ENCODE assay signal across 24 cellular contexts in the genomic region with DNA sequence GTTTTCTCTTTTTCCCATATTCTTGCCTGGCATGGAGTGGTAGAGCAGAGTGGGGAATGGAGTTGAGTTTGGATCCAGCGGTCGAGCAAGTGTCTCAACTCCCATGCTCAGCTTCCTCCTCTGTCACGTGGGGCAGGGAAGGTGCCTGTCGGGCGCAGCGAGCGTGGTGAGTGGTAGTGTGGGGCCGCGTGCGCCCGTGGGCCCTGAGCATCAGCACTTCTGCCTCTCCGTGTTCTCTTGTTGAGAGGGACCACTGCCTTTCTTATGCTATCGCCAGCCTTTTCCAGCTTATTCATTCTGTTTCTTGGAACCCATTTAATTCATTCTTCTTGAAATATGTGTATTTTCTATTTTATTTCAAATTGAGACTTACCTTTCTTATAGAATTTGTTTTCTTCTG.
DNase-seq lines count a peak whose midpoint lies in the region; ATAC-seq, FAIRE-seq and TF ChIP-seq lines count a peak whose summit lies in the region.
"Had no signal": no experiment of that assay in that cellular context is flagged by ENCODE, and none has a peak within 500 bp of the region (broad histone marks: within the 10 kb centered on the region; RNA-seq: fewer than 3 reads in every experiment).

No MANE protein-coding gene starts in this region.

- H2AFZ ChIP-seq in astrocyte (ENCODE audit: low read depth, low read length) (no peak overlapping the region), neural progenitor cell (replicated peaks) (no peak overlapping the region)
- H2AFZ ChIP-seq: GM23248 had no signal

- H3K36me3 Mint-ChIP-seq in activated T-cell treated with anti-CD3 and anti-CD28 coated beads, Interleukin-2, amount 50 U/mL, for 24 hours (ENCODE audit: low read depth), result peaks cover 38% of the 10 kb centered on the region
- peaks cover 4% of the 10 kb centered on the region for H3K36me3 Mint-ChIP-seq in astrocyte (ENCODE audit: low read depth, unreplicated experiment)
- peaks cover 2% of the 10 kb centered on the region for H3K36me3 Mint-ChIP-seq in neural progenitor cell

- H3K4me1 Mint-ChIP-seq in activated T-cell treated with anti-CD3 and anti-CD28 coated beads, Interleukin-2, amount 50 U/mL, for 24 hours (ENCODE audit: low read depth), result peaks cover 15% of the 10 kb centered on the region
- peaks cover 34% of the 10 kb centered on the region for H3K4me1 Mint-ChIP-seq in astrocyte (ENCODE audit: low read depth, unreplicated experiment)
- peaks cover 14% of the 10 kb centered on the region for H3K4me1 Mint-ChIP-seq in neural progenitor cell

- no peaks in the 10 kb centered on the region for H3K27me3 ChIP-seq in astrocyte (ENCODE audit: insufficient read depth, low read length)
- no peaks in the 10 kb centered on the region for H3K27me3 ChIP-seq in neural progenitor cell
- no peaks in the 10 kb centered on the region for H3K27me3 ChIP-seq in upper lobe of right lung
- H3K27me3 ChIP-seq: BLaER1 had no signal

- H3K9me3 Mint-ChIP-seq in activated T-cell treated with anti-CD3 and anti-CD28 coated beads, Interleukin-2, amount 50 U/mL, for 24 hours, result no peaks in the 10 kb centered on the region
- no peaks in the 10 kb centered on the region for H3K9me3 Mint-ChIP-seq in astrocyte (ENCODE audit: unreplicated experiment)
- no peaks in the 10 kb centered on the region for H3K9me3 Mint-ChIP-seq in neural progenitor cell
- H3K9me3 Mint-ChIP-seq: CD8-positive, alpha-beta T cell had no signal

- peaks cover 29% of the 10 kb centered on the region for H3K4me1 ChIP-seq in astrocyte (ENCODE audit: insufficient read depth, low read length)
- no peaks in the 10 kb centered on the region for H3K4me1 ChIP-seq in neural progenitor cell
- no peaks in the 10 kb centered on the region for H3K4me1 ChIP-seq in upper lobe of right lung

- H3K4me3 Mint-ChIP-seq in activated T-cell treated with anti-CD3 and anti-CD28 coated beads, Interleukin-2, amount 50 U/mL, for 24 hours, result no peak overlapping the region
- H3K4me3 Mint-ChIP-seq in astrocyte (ENCODE audit: unreplicated experiment) (peak overlapping the region; percentile 23), neural progenitor cell (no peak overlapping the region)
- H3K4me3 Mint-ChIP-seq: CD8-positive, alpha-beta T cell had no signal

- peak; percentile 24 for DNase-seq in activated T-cell treated with anti-CD3 and anti-CD28 coated beads, Interleukin-2, amount 50 U/mL, for 24 hours
- DNase-seq in activated T-cell treated with anti-CD3 and anti-CD28 coated beads, Interleukin-2, amount 50 U/mL, for 1 hour, result no peak
- DNase-seq in astrocyte (ENCODE audit: low read depth) (no peak), neural progenitor cell (ENCODE audit: low spot score) (no peak), upper lobe of right lung (peak; percentile 46), HuH-7 (ENCODE audit: low spot score) (no peak), NCI-H1092 treated with DMSO at 0.1 percent for 48 hours (lab: John Stamatoyannopoulos, UW) (no peak)
- DNase-seq: Calu3; CD8-positive, alpha-beta T cell; GF-D8; GM23248; MV-4-11; NCI-H1417; NCI-H187; NCI-H2107; NCI-H510A treated with DMSO at 0.1 percent for 48 hours; NCI-H82; SHP77 had no signal

- FAIRE-seq in astrocyte (lab: Jason Lieb, UNC), result no peak
- FAIRE-seq: A204.1, HepG2 had no signal

- no peak overlapping the region for H3K27ac Mint-ChIP-seq in activated T-cell treated with anti-CD3 and anti-CD28 coated beads, Interleukin-2, amount 50 U/mL, for 24 hours
- H3K27ac Mint-ChIP-seq in astrocyte (ENCODE audit: unreplicated experiment), result no peak overlapping the region
- H3K27ac Mint-ChIP-seq in neural progenitor cell, result peak overlapping the region; percentile 74
- H3K27ac Mint-ChIP-seq: CD8-positive, alpha-beta T cell had no signal

- H3K27me3 Mint-ChIP-seq in activated T-cell treated with anti-CD3 and anti-CD28 coated beads, Interleukin-2, amount 50 U/mL, for 24 hours, result no peaks in the 10 kb centered on the region
- H3K27me3 Mint-ChIP-seq in astrocyte (ENCODE audit: low read depth, unreplicated experiment), result peaks cover 2% of the 10 kb centered on the region
- peaks cover 3% of the 10 kb centered on the region for H3K27me3 Mint-ChIP-seq in neural progenitor cell (ENCODE audit: insufficient read depth, low read depth)

- H3K9ac ChIP-seq in astrocyte (ENCODE audit: low read length) (no peak overlapping the region), neural progenitor cell (no peak overlapping the region)
- H3K9ac ChIP-seq: BLaER1, GM23248, KMS-11 had no signal

- H3K36me3 ChIP-seq in astrocyte (ENCODE audit: insufficient read depth, low read length), result no peaks in the 10 kb centered on the region
- H3K36me3 ChIP-seq in neural progenitor cell, result no peaks in the 10 kb centered on the region
- no peaks in the 10 kb centered on the region for H3K36me3 ChIP-seq in upper lobe of right lung

- peaks cover 31% of the 10 kb centered on the region for H4K20me1 ChIP-seq in astrocyte (ENCODE audit: insufficient read depth, low read length)
- no peaks in the 10 kb centered on the region for H4K20me1 ChIP-seq in neural progenitor cell (ENCODE audit: low read depth)

- ATAC-seq in upper lobe of right lung (no peak), HG03565 (IDR thresholded peaks at IDR 0.05; ENCODE audit: unreplicated experiment) (no peak)

- intact Hi-C loops in upper lobe of right lung (cut with DNase I), result no loop called here

- H3K27ac ChIP-seq in astrocyte (ENCODE audit: low read depth, low read length), result no peak overlapping the region
- H3K27ac ChIP-seq in neural progenitor cell, result no peak overlapping the region
- H3K27ac ChIP-seq in upper lobe of right lung, result no peak overlapping the region
- H3K27ac ChIP-seq: BLaER1, GM23248, KMS-11 had no signal

- H3K4me3 ChIP-seq in astrocyte (ENCODE audit: insufficient read depth, low read depth, low read length), result no peak overlapping the region
- H3K4me3 ChIP-seq in neural progenitor cell, result no peak overlapping the region
- H3K4me3 ChIP-seq in upper lobe of right lung, result no peak overlapping the region
- H3K4me3 ChIP-seq: BLaER1, GM12878, GM23248 had no signal

- peaks cover 4% of the 10 kb centered on the region for H3F3A ChIP-seq in neural progenitor cell (ENCODE audit: low read depth)

- no peaks in the 10 kb centered on the region for H3K79me2 ChIP-seq in astrocyte (ENCODE audit: insufficient read depth, low read length)
- H3K79me2 ChIP-seq in neural progenitor cell (ENCODE audit: low read depth), result no peaks in the 10 kb centered on the region

- H3K9me3 ChIP-seq in astrocyte (ENCODE audit: insufficient read depth, low read depth, low read length) (no peaks in the 10 kb centered on the region), neural progenitor cell (ENCODE audit: low read depth) (no peaks in the 10 kb centered on the region), upper lobe of right lung (no peaks in the 10 kb centered on the region)
- H3K9me3 ChIP-seq: BLaER1 had no signal

- no peak overlapping the region for H3K4me2 ChIP-seq in astrocyte (ENCODE audit: low read length)
- no peak overlapping the region for H3K4me2 ChIP-seq in neural progenitor cell
- H3K4me2 ChIP-seq: BLaER1, KMS-11 had no signal

- TF ChIP-seq CTCF in astrocyte (IDR thresholded peaks at IDR 0.05; ENCODE audit: insufficient read depth, low read depth, low read length) (no peak), neural progenitor cell (IDR thresholded peaks at IDR 0.05) (no peak), upper lobe of right lung (IDR thresholded peaks at IDR 0.05) (no peak)

Comparison
In these comparisons a context has a peak if more than half of its experiments do, and no peak if none do; other contexts are left out.
1. DNase-seq: peak in activated T-cell treated with anti-CD3 and anti-CD28 coated beads, Interleukin-2, amount 50 U/mL, for 24 hours (single experiment) and upper lobe of right lung (single experiment); none in activated T-cell treated with anti-CD3 and anti-CD28 coated beads, Interleukin-2, amount 50 U/mL, for 1 hour (single experiment), astrocyte (single experiment), neural progenitor cell (single experiment), HuH-7 (single experiment) and NCI-H1092 treated with DMSO at 0.1 percent for 48 hours (single experiment).